In genomic region chr5:39005566-39006232, GRCh38 we compare ENCODE assay signal across 10 cellular contexts.
A peak's percentile ranks its signal among the peaks of the same experiment; 100 is the strongest.
DNase-seq lines count a peak whose midpoint lies in the region; ATAC-seq and TF ChIP-seq lines count a peak whose summit lies in the region.
"Had no signal": no experiment of that assay in that cellular context is flagged by ENCODE, and none has a peak within 500 bp of the region (broad histone marks: within the 10 kb centered on the region; RNA-seq: fewer than 3 reads in every experiment).

No MANE protein-coding gene starts in this region.

- TF ChIP-seq EP300 in upper lobe of left lung (IDR thresholded peaks at IDR 0.05), result no peak

- DNase-seq in natural killer cell (no peak), T-cell (peak in 4 of 34 experiments; percentile 12 to 34 (median 19)), fibroblast of villous mesenchyme (ENCODE audit: low read depth) (peak; percentile 29), upper lobe of left lung (no peak), NCI-H1930 (lab: John Stamatoyannopoulos, UW) (no peak), CD1c-positive myeloid dendritic cell (ENCODE audit: extremely low spot score) (no peak)
- no peak for DNase-seq in natural killer cell treated with Interleukin-12 subunit alpha and Interleukin-12 subunit beta and Interleukin-15 and Interleukin-18, amount 100 ng/mL, for 72 hours (ENCODE audit: low spot score)
- DNase-seq: GF-D8, NCI-H510A treated with DMSO at 0.1 percent for 48 hours had no signal

- TF ChIP-seq CTCF in natural killer cell (IDR thresholded peaks at IDR 0.05), result peak; percentile 46
- TF ChIP-seq CTCF in fibroblast of villous mesenchyme (IDR thresholded peaks at IDR 0.05; ENCODE audit: insufficient read depth, low read depth, low read length), result peak; percentile 51
- peak in 4 of 6 experiments; percentile 12 to 39 (median 25) for TF ChIP-seq CTCF in upper lobe of left lung (IDR thresholded peaks at IDR 0.05)

- peaks cover 7% of the 10 kb centered on the region for H3K36me3 Mint-ChIP-seq in natural killer cell
- peaks cover 17% of the 10 kb centered on the region for H3K36me3 Mint-ChIP-seq in natural killer cell treated with Interleukin-12 subunit alpha and Interleukin-12 subunit beta and Interleukin-15 and Interleukin-18, amount 100 ng/mL, for 72 hours
- H3K36me3 Mint-ChIP-seq in T-cell, result peaks cover 27% of the 10 kb centered on the region

- H3K4me3 ChIP-seq in fibroblast of villous mesenchyme (ENCODE audit: low read depth, low read length) (no peak overlapping the region), upper lobe of left lung (no peak overlapping the region)

- H3K9me3 ChIP-seq in upper lobe of left lung, result peaks cover 0 to under 1% (median 0%) of the 10 kb centered on the region in 4 donors

- peak overlapping the region in 2 of 4 donors; percentile 36 to 66 for H3K27ac ChIP-seq in upper lobe of left lung

- no peaks in the 10 kb centered on the region for H3K27me3 ChIP-seq in upper lobe of left lung

- WGBS in upper lobe of left lung, 2 donors, result 67 to 81% methylated on average over 3 of the region's 3 CpGs

- no peaks in the 10 kb centered on the region for H3K36me3 ChIP-seq in upper lobe of left lung

- ATAC-seq in natural killer cell (peak; percentile 59 to 77 (median 75)), T-cell (replicated peaks in 1 of 4) (peak; percentile 65 to 84 (median 67)), upper lobe of left lung (ENCODE audit: low FRiP score in 2 of 2) (no peak), HG03139 (IDR thresholded peaks at IDR 0.05; ENCODE audit: unreplicated experiment) (no peak)
- no peak for ATAC-seq in natural killer cell treated with Interleukin-12 subunit alpha and Interleukin-12 subunit beta and Interleukin-15 and Interleukin-18, amount 100 ng/mL, for 72 hours

- peaks cover 0 to 5% (median 4%) of the 10 kb centered on the region in 4 donors for H3K4me1 ChIP-seq in upper lobe of left lung

- peak overlapping the region; percentile 70 to 75 for H3K27ac Mint-ChIP-seq in natural killer cell
- no peak overlapping the region for H3K27ac Mint-ChIP-seq in natural killer cell treated with Interleukin-12 subunit alpha and Interleukin-12 subunit beta and Interleukin-15 and Interleukin-18, amount 100 ng/mL, for 72 hours
- H3K27ac Mint-ChIP-seq in T-cell, result peak overlapping the region; percentile 51 to 60

- H3K9me3 Mint-ChIP-seq in natural killer cell, result no peaks in the 10 kb centered on the region
- H3K9me3 Mint-ChIP-seq in natural killer cell treated with Interleukin-12 subunit alpha and Interleukin-12 subunit beta and Interleukin-15 and Interleukin-18, amount 100 ng/mL, for 72 hours, result peaks cover 6% of the 10 kb centered on the region
- peaks cover 0 to 6% (median 0%) of the 10 kb centered on the region in 3 donors for H3K9me3 Mint-ChIP-seq in T-cell

- no peaks in the 10 kb centered on the region for H3K27me3 Mint-ChIP-seq in natural killer cell (ENCODE audit: low read depth in 2 of 2)
- H3K27me3 Mint-ChIP-seq in natural killer cell treated with Interleukin-12 subunit alpha and Interleukin-12 subunit beta and Interleukin-15 and Interleukin-18, amount 100 ng/mL, for 72 hours, result no peaks in the 10 kb centered on the region
- H3K27me3 Mint-ChIP-seq in T-cell, result no peaks in the 10 kb centered on the region

- CTCF ChIA-PET in T-cell (lab: Charles Lee), result interaction anchor here (0.5 to 3.4 kb wide), 14 partner anchors 41 to 543 kb away, joined by 3 to 26 read pairs (median 3); no protein-coding TSS in a partner anchor

- H3K4me1 Mint-ChIP-seq in natural killer cell, result peaks cover 37 to 45% of the 10 kb centered on the region in 2 donors
- H3K4me1 Mint-ChIP-seq in natural killer cell treated with Interleukin-12 subunit alpha and Interleukin-12 subunit beta and Interleukin-15 and Interleukin-18, amount 100 ng/mL, for 72 hours (ENCODE audit: low read depth in 2 of 2), result peaks cover 20 to 29% of the 10 kb centered on the region in 2 donors
- peaks cover 39 to 63% (median 57%) of the 10 kb centered on the region in 3 donors for H3K4me1 Mint-ChIP-seq in T-cell

- intact Hi-C loops in natural killer cell (cut with micrococcal nuclease), result loop anchor here (1.0 kb wide), 1 partner anchor 75 kb away; no protein-coding TSS in a partner anchor

- H3K4me3 Mint-ChIP-seq in natural killer cell (no peak overlapping the region), T-cell (no peak overlapping the region)
- no peak overlapping the region for H3K4me3 Mint-ChIP-seq in natural killer cell treated with Interleukin-12 subunit alpha and Interleukin-12 subunit beta and Interleukin-15 and Interleukin-18, amount 100 ng/mL, for 72 hours

- POLR2A ChIA-PET in T-cell (lab: Charles Lee), result interaction anchor here (0.6 to 0.7 kb wide), 2 partner anchors 70 to 181 kb away, joined by 3 to 5 read pairs; no protein-coding TSS in a partner anchor

- no peak for TF ChIP-seq POLR2A in upper lobe of left lung (IDR thresholded peaks at IDR 0.05)

Comparison
In these comparisons a context has a peak if more than half of its experiments do, and no peak if none do; other contexts are left out.
1. ATAC-seq: peak in natural killer cell (3 of 3) and T-cell (4 of 4); none in natural killer cell treated with Interleukin-12 subunit alpha and Interleukin-12 subunit beta and Interleukin-15 and Interleukin-18, amount 100 ng/mL, for 72 hours (0 of 2), upper lobe of left lung (0 of 2) and HG03139 (single experiment).
2. H3K27ac Mint-ChIP-seq: peak in natural killer cell (2 of 2) and T-cell (2 of 2); none in natural killer cell treated with Interleukin-12 subunit alpha and Interleukin-12 subunit beta and Interleukin-15 and Interleukin-18, amount 100 ng/mL, for 72 hours (0 of 2).
3. Peak in every context shown above with its lines, with median percentiles within 50 percentile points of each other: CTCF ChIP-seq.